ENCODE assay signal across 1 cellular context in the genomic region with DNA sequence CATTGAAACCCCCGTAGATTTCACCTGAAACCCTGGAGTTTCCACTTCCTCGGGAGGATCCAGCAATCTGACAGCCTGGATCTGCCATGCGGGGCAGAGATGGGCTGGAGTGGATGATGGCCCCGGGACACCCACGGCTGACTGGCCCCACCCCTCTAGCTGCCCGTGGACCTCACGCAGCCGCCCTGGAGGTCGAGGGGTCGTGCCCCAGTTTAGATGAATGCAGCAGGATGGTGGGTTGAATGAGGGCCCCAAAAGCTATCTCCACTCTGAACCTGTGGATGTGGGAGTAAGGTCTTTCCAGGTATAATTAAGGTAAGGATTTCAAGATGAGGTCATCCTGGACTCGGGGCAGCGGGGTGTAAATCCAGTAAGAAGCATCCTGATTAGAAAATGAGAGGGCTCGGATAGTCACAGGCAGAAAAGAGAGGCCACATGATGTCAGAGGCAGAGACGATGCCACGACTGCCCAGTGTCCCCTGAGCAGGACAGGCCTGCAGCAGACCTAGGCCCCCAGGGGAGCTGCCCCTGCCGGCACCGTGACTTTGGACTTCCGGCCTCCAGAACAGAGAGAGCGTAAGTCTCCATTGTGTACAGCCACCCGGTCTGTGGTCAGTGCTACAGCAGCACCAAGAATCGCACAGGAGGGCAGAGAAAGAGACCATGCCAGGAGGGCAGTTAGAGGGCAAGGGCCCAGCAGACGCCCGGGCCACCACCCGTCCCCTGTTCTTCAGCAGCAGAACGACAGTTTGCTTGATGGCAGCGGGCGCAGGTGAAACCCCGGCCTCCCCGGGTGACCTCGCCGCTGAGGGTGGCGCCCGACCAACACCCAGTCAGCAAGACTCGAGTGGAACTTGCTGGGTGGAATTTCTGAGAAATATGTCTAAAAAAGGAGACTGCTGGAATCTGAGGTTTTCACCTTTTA.
TF ChIP-seq lines count a peak whose summit lies in the region.

No MANE protein-coding gene starts in this region.

TF ChIP-seq in H1, 55 proteins besides CTCF, POLR2A, EP300 and RAD21:
- no peak for TF ChIP-seq SIN3A (conservative IDR thresholded peaks at IDR 0.05 in 1 of 2, IDR thresholded peaks at IDR 0.05 in 1 of 2; ENCODE audit: low read depth in 1 of 2, low read length in 2 of 2)
- TF ChIP-seq NRF1 (IDR thresholded peaks at IDR 0.05; ENCODE audit: low read depth, low read length): no peak
- TF ChIP-seq FOSL1 (IDR thresholded peaks at IDR 0.05; ENCODE audit: insufficient read depth, low read depth, low read length): no peak
- TF ChIP-seq TBP (IDR thresholded peaks at IDR 0.05; ENCODE audit: low read depth, low read length): no peak
- no peak for TF ChIP-seq HDAC6 (IDR thresholded peaks at IDR 0.05; ENCODE audit: low read depth, low read length)
- TF ChIP-seq, protein P1, sequence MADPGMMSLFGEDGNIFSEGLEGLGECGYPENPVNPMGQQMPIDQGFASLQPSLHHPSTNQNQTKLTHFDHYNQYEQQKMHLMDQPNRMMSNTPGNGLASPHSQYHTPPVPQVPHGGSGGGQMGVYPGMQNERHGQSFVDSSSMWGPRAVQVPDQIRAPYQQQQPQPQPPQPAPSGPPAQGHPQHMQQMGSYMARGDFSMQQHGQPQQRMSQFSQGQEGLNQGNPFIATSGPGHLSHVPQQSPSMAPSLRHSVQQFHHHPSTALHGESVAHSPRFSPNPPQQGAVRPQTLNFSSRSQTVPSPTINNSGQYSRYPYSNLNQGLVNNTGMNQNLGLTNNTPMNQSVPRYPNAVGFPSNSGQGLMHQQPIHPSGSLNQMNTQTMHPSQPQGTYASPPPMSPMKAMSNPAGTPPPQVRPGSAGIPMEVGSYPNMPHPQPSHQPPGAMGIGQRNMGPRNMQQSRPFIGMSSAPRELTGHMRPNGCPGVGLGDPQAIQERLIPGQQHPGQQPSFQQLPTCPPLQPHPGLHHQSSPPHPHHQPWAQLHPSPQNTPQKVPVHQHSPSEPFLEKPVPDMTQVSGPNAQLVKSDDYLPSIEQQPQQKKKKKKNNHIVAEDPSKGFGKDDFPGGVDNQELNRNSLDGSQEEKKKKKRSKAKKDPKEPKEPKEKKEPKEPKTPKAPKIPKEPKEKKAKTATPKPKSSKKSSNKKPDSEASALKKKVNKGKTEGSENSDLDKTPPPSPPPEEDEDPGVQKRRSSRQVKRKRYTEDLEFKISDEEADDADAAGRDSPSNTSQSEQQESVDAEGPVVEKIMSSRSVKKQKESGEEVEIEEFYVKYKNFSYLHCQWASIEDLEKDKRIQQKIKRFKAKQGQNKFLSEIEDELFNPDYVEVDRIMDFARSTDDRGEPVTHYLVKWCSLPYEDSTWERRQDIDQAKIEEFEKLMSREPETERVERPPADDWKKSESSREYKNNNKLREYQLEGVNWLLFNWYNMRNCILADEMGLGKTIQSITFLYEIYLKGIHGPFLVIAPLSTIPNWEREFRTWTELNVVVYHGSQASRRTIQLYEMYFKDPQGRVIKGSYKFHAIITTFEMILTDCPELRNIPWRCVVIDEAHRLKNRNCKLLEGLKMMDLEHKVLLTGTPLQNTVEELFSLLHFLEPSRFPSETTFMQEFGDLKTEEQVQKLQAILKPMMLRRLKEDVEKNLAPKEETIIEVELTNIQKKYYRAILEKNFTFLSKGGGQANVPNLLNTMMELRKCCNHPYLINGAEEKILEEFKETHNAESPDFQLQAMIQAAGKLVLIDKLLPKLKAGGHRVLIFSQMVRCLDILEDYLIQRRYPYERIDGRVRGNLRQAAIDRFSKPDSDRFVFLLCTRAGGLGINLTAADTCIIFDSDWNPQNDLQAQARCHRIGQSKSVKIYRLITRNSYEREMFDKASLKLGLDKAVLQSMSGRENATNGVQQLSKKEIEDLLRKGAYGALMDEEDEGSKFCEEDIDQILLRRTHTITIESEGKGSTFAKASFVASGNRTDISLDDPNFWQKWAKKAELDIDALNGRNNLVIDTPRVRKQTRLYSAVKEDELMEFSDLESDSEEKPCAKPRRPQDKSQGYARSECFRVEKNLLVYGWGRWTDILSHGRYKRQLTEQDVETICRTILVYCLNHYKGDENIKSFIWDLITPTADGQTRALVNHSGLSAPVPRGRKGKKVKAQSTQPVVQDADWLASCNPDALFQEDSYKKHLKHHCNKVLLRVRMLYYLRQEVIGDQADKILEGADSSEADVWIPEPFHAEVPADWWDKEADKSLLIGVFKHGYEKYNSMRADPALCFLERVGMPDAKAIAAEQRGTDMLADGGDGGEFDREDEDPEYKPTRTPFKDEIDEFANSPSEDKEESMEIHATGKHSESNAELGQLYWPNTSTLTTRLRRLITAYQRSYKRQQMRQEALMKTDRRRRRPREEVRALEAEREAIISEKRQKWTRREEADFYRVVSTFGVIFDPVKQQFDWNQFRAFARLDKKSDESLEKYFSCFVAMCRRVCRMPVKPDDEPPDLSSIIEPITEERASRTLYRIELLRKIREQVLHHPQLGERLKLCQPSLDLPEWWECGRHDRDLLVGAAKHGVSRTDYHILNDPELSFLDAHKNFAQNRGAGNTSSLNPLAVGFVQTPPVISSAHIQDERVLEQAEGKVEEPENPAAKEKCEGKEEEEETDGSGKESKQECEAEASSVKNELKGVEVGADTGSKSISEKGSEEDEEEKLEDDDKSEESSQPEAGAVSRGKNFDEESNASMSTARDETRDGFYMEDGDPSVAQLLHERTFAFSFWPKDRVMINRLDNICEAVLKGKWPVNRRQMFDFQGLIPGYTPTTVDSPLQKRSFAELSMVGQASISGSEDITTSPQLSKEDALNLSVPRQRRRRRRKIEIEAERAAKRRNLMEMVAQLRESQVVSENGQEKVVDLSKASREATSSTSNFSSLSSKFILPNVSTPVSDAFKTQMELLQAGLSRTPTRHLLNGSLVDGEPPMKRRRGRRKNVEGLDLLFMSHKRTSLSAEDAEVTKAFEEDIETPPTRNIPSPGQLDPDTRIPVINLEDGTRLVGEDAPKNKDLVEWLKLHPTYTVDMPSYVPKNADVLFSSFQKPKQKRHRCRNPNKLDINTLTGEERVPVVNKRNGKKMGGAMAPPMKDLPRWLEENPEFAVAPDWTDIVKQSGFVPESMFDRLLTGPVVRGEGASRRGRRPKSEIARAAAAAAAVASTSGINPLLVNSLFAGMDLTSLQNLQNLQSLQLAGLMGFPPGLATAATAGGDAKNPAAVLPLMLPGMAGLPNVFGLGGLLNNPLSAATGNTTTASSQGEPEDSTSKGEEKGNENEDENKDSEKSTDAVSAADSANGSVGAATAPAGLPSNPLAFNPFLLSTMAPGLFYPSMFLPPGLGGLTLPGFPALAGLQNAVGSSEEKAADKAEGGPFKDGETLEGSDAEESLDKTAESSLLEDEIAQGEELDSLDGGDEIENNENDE (IDR thresholded peaks at IDR 0.05; ENCODE audit: insufficient replicate concordance, low read length): no peak
- no peak for TF ChIP-seq CHD2 (IDR thresholded peaks at IDR 0.05; ENCODE audit: low read length)
- TF ChIP-seq RFX5 (IDR thresholded peaks at IDR 0.05; ENCODE audit: borderline replicate concordance, low read depth, low read length): no peak
- no peak for TF ChIP-seq CHD1 (IDR thresholded peaks at IDR 0.05; ENCODE audit: low read depth, low read length)
- no peak for TF ChIP-seq SP2 (IDR thresholded peaks at IDR 0.05; ENCODE audit: low read length)
- no peak for TF ChIP-seq SP4 (IDR thresholded peaks at IDR 0.05; ENCODE audit: low read length)
- TF ChIP-seq, protein P2, sequence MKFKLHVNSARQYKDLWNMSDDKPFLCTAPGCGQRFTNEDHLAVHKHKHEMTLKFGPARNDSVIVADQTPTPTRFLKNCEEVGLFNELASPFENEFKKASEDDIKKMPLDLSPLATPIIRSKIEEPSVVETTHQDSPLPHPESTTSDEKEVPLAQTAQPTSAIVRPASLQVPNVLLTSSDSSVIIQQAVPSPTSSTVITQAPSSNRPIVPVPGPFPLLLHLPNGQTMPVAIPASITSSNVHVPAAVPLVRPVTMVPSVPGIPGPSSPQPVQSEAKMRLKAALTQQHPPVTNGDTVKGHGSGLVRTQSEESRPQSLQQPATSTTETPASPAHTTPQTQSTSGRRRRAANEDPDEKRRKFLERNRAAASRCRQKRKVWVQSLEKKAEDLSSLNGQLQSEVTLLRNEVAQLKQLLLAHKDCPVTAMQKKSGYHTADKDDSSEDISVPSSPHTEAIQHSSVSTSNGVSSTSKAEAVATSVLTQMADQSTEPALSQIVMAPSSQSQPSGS (IDR thresholded peaks at IDR 0.05; ENCODE audit: low read length): no peak
- no peak for TF ChIP-seq JUND (IDR thresholded peaks at IDR 0.05; ENCODE audit: low read length)
